ENCODE assay signal across 14 cellular contexts in the genomic region with DNA sequence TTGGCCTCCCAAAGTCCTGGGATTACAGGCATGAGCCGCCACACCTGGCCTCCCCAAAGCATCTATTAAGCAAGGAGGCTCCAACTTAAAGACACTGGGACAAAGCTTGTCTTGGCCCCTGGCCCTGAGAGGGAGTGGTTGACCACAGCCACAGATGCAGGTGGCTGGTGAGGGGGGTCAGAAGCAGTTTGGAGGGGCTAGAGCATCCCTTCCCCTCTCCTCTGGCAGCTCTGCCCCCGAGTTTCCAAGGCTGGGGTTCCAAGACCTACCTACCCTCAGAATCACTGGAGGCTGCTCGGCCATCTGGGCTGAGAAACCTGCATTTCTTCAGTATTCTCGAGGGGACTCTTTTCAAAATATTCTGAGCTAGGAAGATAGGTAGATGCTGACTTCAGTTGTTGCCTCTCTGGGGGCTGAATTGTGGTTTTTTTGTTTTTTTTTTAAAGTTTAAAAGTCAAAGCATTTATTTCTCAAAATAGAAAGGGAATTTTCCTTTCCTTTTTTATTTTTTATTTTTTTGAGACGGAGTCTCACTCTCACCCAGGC. TPM values are rescaled to one million over a fixed set of nuclear protein-coding genes. Genes with fewer than 3 reads are reported as not detected.
DNase-seq lines count a peak whose midpoint lies in the region; ATAC-seq, FAIRE-seq and TF ChIP-seq lines count a peak whose summit lies in the region.
"Had no signal": no experiment of that assay in that cellular context is flagged by ENCODE, and none has a peak within 500 bp of the region (broad histone marks: within the 10 kb centered on the region; RNA-seq: fewer than 3 reads in every experiment).

No MANE protein-coding gene starts in this region.

- no peaks in the 10 kb centered on the region for H3K9me3 Mint-ChIP-seq in activated CD4-positive, alpha-beta T cell treated with anti-CD3 and anti-CD28 coated beads for 36 hours (ENCODE audit: low read depth)
- peaks cover under 1 to 2% of the 10 kb centered on the region in 2 donors for H3K9me3 Mint-ChIP-seq in activated naive CD4-positive, alpha-beta T cell treated with anti-CD3 and anti-CD28 coated beads, Interleukin-2, amount 50 U/mL, for 72 hours

- H3K27ac ChIP-seq in ovary (peak overlapping the region; percentile 54 to 56), suprapubic skin (no peak overlapping the region)
- H3K27ac ChIP-seq: vagina had no signal

- H3K4me3 ChIP-seq in ovary: no peak overlapping the region
- H3K4me3 ChIP-seq in suprapubic skin: no peak overlapping the region
- H3K4me3 ChIP-seq: vagina had no signal

- no peak for FAIRE-seq in GM12892 (lab: Jason Lieb, UNC)
- FAIRE-seq: colon, GM19239 had no signal

- H3K9me3 ChIP-seq in ovary (no peaks in the 10 kb centered on the region), suprapubic skin (no peaks in the 10 kb centered on the region)
- H3K9me3 ChIP-seq: vagina had no signal

- H3K36me3 Mint-ChIP-seq in activated CD4-positive, alpha-beta T cell treated with anti-CD3 and anti-CD28 coated beads for 36 hours (ENCODE audit: low read depth): peaks cover 4% of the 10 kb centered on the region
- peaks cover 3 to 9% of the 10 kb centered on the region in 2 donors for H3K36me3 Mint-ChIP-seq in activated naive CD4-positive, alpha-beta T cell treated with anti-CD3 and anti-CD28 coated beads, Interleukin-2, amount 50 U/mL, for 72 hours

- no peak for ATAC-seq in activated CD4-positive, alpha-beta T cell treated with anti-CD3 and anti-CD28 coated beads for 36 hours
- ATAC-seq in activated naive CD4-positive, alpha-beta T cell treated with anti-CD3 and anti-CD28 coated beads, Interleukin-2, amount 50 U/mL, for 72 hours: no peak

- CTCF ChIA-PET in activated CD4-positive, alpha-beta T cell treated with anti-CD3 and anti-CD28 coated beads for 36 hours (lab: Charles Lee): interaction anchor here (0.7 to 3.9 kb wide), 9 partner anchors 10 to 34 kb away, joined by 3 to 20 read pairs (median 5); no protein-coding TSS in a partner anchor

- H3K27ac Mint-ChIP-seq in activated CD4-positive, alpha-beta T cell treated with anti-CD3 and anti-CD28 coated beads for 36 hours: peak overlapping the region; percentile 94
- peak overlapping the region; percentile 93 to 97 for H3K27ac Mint-ChIP-seq in activated naive CD4-positive, alpha-beta T cell treated with anti-CD3 and anti-CD28 coated beads, Interleukin-2, amount 50 U/mL, for 72 hours

- TF ChIP-seq POLR2A in GM12892 (IDR thresholded peaks at IDR 0.05; ENCODE audit: low read depth, low read length) (no peak), ovary (IDR thresholded peaks at IDR 0.05) (no peak), suprapubic skin (IDR thresholded peaks at IDR 0.05) (no peak)

- TF ChIP-seq CTCF in ovary (IDR thresholded peaks at IDR 0.05) (no peak), suprapubic skin (IDR thresholded peaks at IDR 0.05) (no peak)

- peaks cover 79% of the 10 kb centered on the region for H3K4me1 Mint-ChIP-seq in activated CD4-positive, alpha-beta T cell treated with anti-CD3 and anti-CD28 coated beads for 36 hours

- H3K4me1 ChIP-seq in ovary (ENCODE audit: insufficient read depth) (peaks cover 27% of the 10 kb centered on the region), suprapubic skin (peaks cover 30% of the 10 kb centered on the region)

- H3K27me3 Mint-ChIP-seq in activated CD4-positive, alpha-beta T cell treated with anti-CD3 and anti-CD28 coated beads for 36 hours: no peaks in the 10 kb centered on the region

- DNase-seq in activated CD4-positive, alpha-beta T cell treated with anti-CD3 and anti-CD28 coated beads for 36 hours: no peak
- no peak for DNase-seq in activated CD4-positive, alpha-beta T cell treated with anti-CD3 and anti-CD28 coated beads, Interleukin-2, amount 50 U/mL, for 4 hours
- peak; percentile 4 for DNase-seq in GM12892 (ENCODE audit: insufficient read length)
- no peak for DNase-seq in activated naive CD4-positive, alpha-beta T cell treated with anti-CD3 and anti-CD28 coated beads, Interleukin-2, amount 50 U/mL, for 72 hours (ENCODE audit: low spot score in 2 of 2)
- DNase-seq in ovary: peak in 1 of 5 donors; percentile 46
- DNase-seq in SKM-1 (lab: John Stamatoyannopoulos, UW; ENCODE audit: unreplicated experiment): no peak
- no peak for DNase-seq in suprapubic skin (ENCODE audit: low spot score in 2 of 2)
- no peak for DNase-seq in NCI-H2171 (lab: John Stamatoyannopoulos, UW)
- DNase-seq: head of caudate nucleus, NCI-H2029, SHP77 had no signal

- intact Hi-C loops in activated CD4-positive, alpha-beta T cell treated with anti-CD3 and anti-CD28 coated beads for 36 hours (cut with DNase I, micrococcal nuclease): no loop called here
- intact Hi-C loops in ovary (cut with DNase I): no loop called here

- POLR2A ChIA-PET in activated CD4-positive, alpha-beta T cell treated with anti-CD3 and anti-CD28 coated beads for 36 hours (lab: Charles Lee): interaction anchor here (2.1 to 6.5 kb wide), 2 partner anchors 10 to 14 kb away, joined by 43 to 104 read pairs; no protein-coding TSS in a partner anchor

- H3K36me3 ChIP-seq in ovary: no peaks in the 10 kb centered on the region
- H3K36me3 ChIP-seq in suprapubic skin: no peaks in the 10 kb centered on the region
- H3K36me3 ChIP-seq: vagina had no signal

- H3K4me3 Mint-ChIP-seq in activated CD4-positive, alpha-beta T cell treated with anti-CD3 and anti-CD28 coated beads for 36 hours: peak overlapping the region; percentile 38

- WGBS in ovary, 3 donors: 34 to 59% (median 48%) methylated on average over 5 of the region's 5 CpGs
- 70% methylated on average over 5 of the region's 5 CpGs for WGBS in suprapubic skin

- no peaks in the 10 kb centered on the region for H3K27me3 ChIP-seq in ovary
- no peaks in the 10 kb centered on the region for H3K27me3 ChIP-seq in suprapubic skin
- H3K27me3 ChIP-seq: vagina had no signal

- TF ChIP-seq EP300 in ovary (IDR thresholded peaks at IDR 0.05): no peak
- no peak for TF ChIP-seq EP300 in suprapubic skin (IDR thresholded peaks at IDR 0.05)

RNA-seq across cellular contexts. Expression of a gene that starts 32.6 kb away (rescaled TPM):
- 1,000 to 10,000 TPM in 1 of 2 experiments, 100 to 1,000 TPM in 1; 750 to 1,039 TPM for total RNA-seq in activated CD4-positive, alpha-beta T cell treated with anti-CD3 and anti-CD28 coated beads for 36 hours
- 158 TPM for polyA plus RNA-seq in GM12892 (2012; ENCODE audit: missing spikeins)
- 1,000 to 10,000 TPM; 1,025 to 1,076 TPM for total RNA-seq in activated naive CD4-positive, alpha-beta T cell treated with anti-CD3 and anti-CD28 coated beads, Interleukin-2, amount 50 U/mL, for 72 hours
- total RNA-seq in ovary: 1,000 to 10,000 TPM in 2 of 7 donors, 100 to 1,000 TPM in 5; 229 to 1,952 (median 524) TPM
- 100 to 1,000 TPM in 1 of 2 donors, 10 to 100 TPM in 1; 46.6 to 529 TPM for polyA plus RNA-seq in ovary
- 100 to 1,000 TPM; 170 to 246 (median 225) TPM for total RNA-seq in suprapubic skin

RNA-seq across cellular contexts. Expression of a gene that starts 48.4 kb away (rescaled TPM):
- total RNA-seq in activated CD4-positive, alpha-beta T cell treated with anti-CD3 and anti-CD28 coated beads for 36 hours: 10 to 100 TPM; 19.7 to 21.9 TPM
- polyA plus RNA-seq in GM12892 (2012; ENCODE audit: missing spikeins): 9.9 TPM
- 10 to 100 TPM; 20.7 to 26.6 TPM for total RNA-seq in activated naive CD4-positive, alpha-beta T cell treated with anti-CD3 and anti-CD28 coated beads, Interleukin-2, amount 50 U/mL, for 72 hours
- 10 to 100 TPM; 27.6 to 46.4 (median 33.1) TPM for total RNA-seq in ovary
- polyA plus RNA-seq in ovary: 10 to 100 TPM; 27.5 to 32.0 TPM
- 10 to 100 TPM; 44.0 to 61.8 (median 46.7) TPM for total RNA-seq in suprapubic skin
